In genomic region chr16:72008424-72009216, GRCh38 we compare ENCODE assay signal across 8 cellular contexts. TPM values are rescaled to one million over a fixed set of nuclear protein-coding genes. Genes with fewer than 3 reads are reported as not detected.
A peak's percentile ranks its signal among the peaks of the same experiment; 100 is the strongest.
DNase-seq lines count a peak whose midpoint lies in the region; ATAC-seq lines count a peak whose summit lies in the region.

DHODH (plus strand) TSS chr16:72008744; CDS start chr16:72008765, 21 bp downstream.

- peak; percentile 100 for ATAC-seq in naive thymus-derived CD4-positive, alpha-beta T cell
- ATAC-seq in stimulated activated memory B cell treated with anti-CD40 and anti-IgM and Interleukin-4, amounts not matched to agents 10 μg/mL and 1 μg/mL and 100 μg/mL, for 72 hours: peak; percentile 100

- peaks cover 0 to under 1% (median 0%) of the 10 kb centered on the region in 11 donors for H3K9me3 Mint-ChIP-seq in naive thymus-derived CD4-positive, alpha-beta T cell
- H3K9me3 Mint-ChIP-seq in stimulated activated memory B cell treated with anti-CD40 and anti-IgM and Interleukin-4, amounts not matched to agents 10 μg/mL and 1 μg/mL and 100 μg/mL, for 72 hours: no peaks in the 10 kb centered on the region

- DNase-seq in EH (ENCODE audit: low read depth): peak; percentile 98
- DNase-seq in GOT3 (lab: John Stamatoyannopoulos, UW): peak; percentile 90
- peak; percentile 97 for DNase-seq in LHCN-M2 (ENCODE audit: low read depth)
- peak; percentile 97 for DNase-seq in RPMI7951 (ENCODE audit: low read depth)
- peak; percentile 97 for DNase-seq in activated T-helper 1 cell treated with Interleukin-2 at 50 U/mL for 16 hours (ENCODE audit: low read depth)
- peak; percentile 97 for DNase-seq in fibroblast of gingiva (ENCODE audit: low read depth)
- peak; percentile 92 to 99 (median 97) for DNase-seq in naive thymus-derived CD4-positive, alpha-beta T cell

- peak within 1 kb of the TSS; percentile 92 to 100 (median 98) for H3K4me3 Mint-ChIP-seq in naive thymus-derived CD4-positive, alpha-beta T cell
- peak within 1 kb of the TSS; percentile 97 for H3K4me3 Mint-ChIP-seq in stimulated activated memory B cell treated with anti-CD40 and anti-IgM and Interleukin-4, amounts not matched to agents 10 μg/mL and 1 μg/mL and 100 μg/mL, for 72 hours

- peak within 1 kb of the TSS; percentile 75 to 96 (median 89) for H3K27ac Mint-ChIP-seq in naive thymus-derived CD4-positive, alpha-beta T cell
- peak within 1 kb of the TSS; percentile 97 for H3K27ac Mint-ChIP-seq in stimulated activated memory B cell treated with anti-CD40 and anti-IgM and Interleukin-4, amounts not matched to agents 10 μg/mL and 1 μg/mL and 100 μg/mL, for 72 hours

- H3K9me3 ChIP-seq in naive thymus-derived CD4-positive, alpha-beta T cell (ENCODE audit: control insufficient read depth in 2 of 3, low read length in 3 of 3): no peaks in the 10 kb centered on the region

- CTCF ChIA-PET in naive thymus-derived CD4-positive, alpha-beta T cell (lab: Charles Lee): no interaction called here

- intact Hi-C loops in naive thymus-derived CD4-positive, alpha-beta T cell (cut with micrococcal nuclease): loop anchor here (1.0 to 5.0 kb wide), 14 partner anchors 85 to 1486 kb away; partner anchors contain the start of genes ATXN1L (in 2 of the 2), DHX38 (in 2 of the 2), PHLPP2 (in 2 of the 2) and TXNL4B (in 2 of the 2)

- peaks cover 0 to 3% (median 0%) of the 10 kb centered on the region in 5 donors for H3K27me3 Mint-ChIP-seq in naive thymus-derived CD4-positive, alpha-beta T cell
- no peaks in the 10 kb centered on the region for H3K27me3 Mint-ChIP-seq in stimulated activated memory B cell treated with anti-CD40 and anti-IgM and Interleukin-4, amounts not matched to agents 10 μg/mL and 1 μg/mL and 100 μg/mL, for 72 hours

- peak within 1 kb of the TSS; percentile 100 for H3K4me3 ChIP-seq in naive thymus-derived CD4-positive, alpha-beta T cell (ENCODE audit: low read length)

- H3K36me3 ChIP-seq in naive thymus-derived CD4-positive, alpha-beta T cell (ENCODE audit: control insufficient read depth in 2 of 3, insufficient read depth in 3 of 3, low read length in 3 of 3): peaks cover 0 to 19% (median 0%) of the 10 kb centered on the region in 3 experiments

- no peaks in the 10 kb centered on the region for H3K27me3 ChIP-seq in naive thymus-derived CD4-positive, alpha-beta T cell (ENCODE audit: control insufficient read depth in 2 of 2, insufficient read depth in 2 of 2, low read length in 2 of 2)

- no peaks in the 10 kb centered on the region for H3K4me1 ChIP-seq in naive thymus-derived CD4-positive, alpha-beta T cell (ENCODE audit: control insufficient read depth in 2 of 2, insufficient read depth in 2 of 2, low read length in 2 of 2)

- H3K36me3 Mint-ChIP-seq in naive thymus-derived CD4-positive, alpha-beta T cell: peaks cover 0 to 7% (median 0%) of the 10 kb centered on the region in 5 donors
- peaks cover 6% of the 10 kb centered on the region for H3K36me3 Mint-ChIP-seq in stimulated activated memory B cell treated with anti-CD40 and anti-IgM and Interleukin-4, amounts not matched to agents 10 μg/mL and 1 μg/mL and 100 μg/mL, for 72 hours

- H3K4me1 Mint-ChIP-seq in naive thymus-derived CD4-positive, alpha-beta T cell: peaks cover 9 to 22% (median 16%) of the 10 kb centered on the region in 7 donors
- H3K4me1 Mint-ChIP-seq in stimulated activated memory B cell treated with anti-CD40 and anti-IgM and Interleukin-4, amounts not matched to agents 10 μg/mL and 1 μg/mL and 100 μg/mL, for 72 hours: peaks cover 29% of the 10 kb centered on the region

- H3K27ac ChIP-seq in naive thymus-derived CD4-positive, alpha-beta T cell (ENCODE audit: low read depth, low read length): peak within 1 kb of the TSS; percentile 62

- POLR2A ChIA-PET in naive thymus-derived CD4-positive, alpha-beta T cell (lab: Charles Lee): no interaction called here

RNA-seq across cellular contexts. Expression of gene DHODH, which starts in this region (rescaled TPM):
- 5.3 and 7.6 TPM in 2 replicates for total RNA-seq in LHCN-M2 (2014; rRNA removed)
- polyA plus RNA-seq in LHCN-M2 (2012): 4.5 TPM
- total RNA-seq in RPMI7951 (2014; rRNA removed; shearing (Covaris generic)): 7.2 and 10.0 TPM in 2 replicates
- total RNA-seq in naive thymus-derived CD4-positive, alpha-beta T cell: 10 to 100 TPM in 3 of 5 experiments, 1 to 10 TPM in 2; 4.9 to 15.6 (median 14.0) TPM
- 10 to 100 TPM in 1 of 2 donors, 1 to 10 TPM in 1; 9.6 to 13.5 TPM for polyA plus RNA-seq in naive thymus-derived CD4-positive, alpha-beta T cell

Comparison
In these comparisons a context has a peak if more than half of its experiments do, and no peak if none do; other contexts are left out.
1. Peak in every context shown above with its lines: DNase-seq, ATAC-seq, H3K4me3 ChIP-seq and H3K27ac ChIP-seq.